In genomic region chr6:6039946-6040509, GRCh38 we compare ENCODE assay signal across 21 cellular contexts. TPM values are rescaled to one million over a fixed set of nuclear protein-coding genes. Genes with fewer than 3 reads are reported as not detected.
"Had no signal": no experiment of that assay in that cellular context is flagged by ENCODE, and none has a peak within 500 bp of the region (broad histone marks: within the 10 kb centered on the region; RNA-seq: fewer than 3 reads in every experiment).

No MANE protein-coding gene starts in this region.

- H3K9me3 Mint-ChIP-seq: activated CD4-positive, alpha-beta memory T cell treated with anti-CD3 and anti-CD28 coated beads for 36 hours; brain; endodermal cell; nephron progenitor cell had no signal

- H3K27me3 ChIP-seq: hepatocyte, right lobe of liver, upper lobe of left lung had no signal

- H3K4me3 Mint-ChIP-seq: activated CD4-positive, alpha-beta memory T cell treated with anti-CD3 and anti-CD28 coated beads for 36 hours; brain; endodermal cell; nephron progenitor cell had no signal

- ATAC-seq: left ventricle myocardium superior, right lobe of liver had no signal

- H3K36me3 ChIP-seq: prostate gland, right lobe of liver, spleen, suprapubic skin, upper lobe of left lung had no signal

- H3K27ac ChIP-seq: hepatocyte, prostate gland, right lobe of liver, spleen, suprapubic skin, upper lobe of left lung had no signal

- H3K4me2 ChIP-seq: hepatocyte had no signal

- H3K4me1 Mint-ChIP-seq: brain, endodermal cell, nephron progenitor cell had no signal

- H2AFZ ChIP-seq: hepatocyte had no signal

- H3K36me3 Mint-ChIP-seq: activated CD4-positive, alpha-beta memory T cell treated with anti-CD3 and anti-CD28 coated beads for 36 hours; brain had no signal

- DNase-seq: activated CD4-positive, alpha-beta memory T cell treated with anti-CD3 and anti-CD28 coated beads for 36 hours; activated CD4-positive, alpha-beta T cell treated with anti-CD3 and anti-CD28 coated beads for 1 hour; activated CD8-positive, alpha-beta memory T cell treated with anti-CD3 and anti-CD28 coated beads, Interleukin-2, amount 50 U/mL, for 48 hours; activated naive CD4-positive, alpha-beta T cell treated with anti-CD3 and anti-CD28 coated beads, Interleukin-2, amount 50 U/mL, for 16 hours; amniotic stem cell; dermis blood vessel endothelial cell; endodermal cell; erythroblast; kidney; left ventricle myocardium superior; nephron progenitor cell; right lobe of liver; spleen; stimulated activated CD4-positive, alpha-beta T cell treated with anti-CD3 and anti-CD28 coated beads, Interleukin-1b, Interleukin-23, amount 100 ng/mL, for 48 hours; stimulated activated naive CD4-positive, alpha-beta T cell; T-helper 2 cell; upper lobe of left lung had no signal

- H3K9me3 ChIP-seq: prostate gland, right lobe of liver, spleen, suprapubic skin, upper lobe of left lung had no signal

- H3K4me3 ChIP-seq: hepatocyte, prostate gland, right lobe of liver, spleen, suprapubic skin, upper lobe of left lung had no signal

- H3K4me1 ChIP-seq: prostate gland, right lobe of liver, spleen, suprapubic skin, upper lobe of left lung had no signal

- H3K79me2 ChIP-seq: hepatocyte had no signal

RNA-seq across cellular contexts. Expression of gene NRN1, which starts 33.3 kb away (rescaled TPM):
- total RNA-seq: hepatocyte had no signal
